ENCODE assay signal across 10 cellular contexts in genomic region chr22:38788417-38788816, GRCh38. TPM values are rescaled to one million over a fixed set of nuclear protein-coding genes. Genes with fewer than 3 reads are reported as not detected.
DNase-seq lines count a peak whose midpoint lies in the region; ATAC-seq, FAIRE-seq and TF ChIP-seq lines count a peak whose summit lies in the region.
"Had no signal": no experiment of that assay in that cellular context is flagged by ENCODE, and none has a peak within 500 bp of the region (broad histone marks: within the 10 kb centered on the region; RNA-seq: fewer than 3 reads in every experiment).

No MANE protein-coding gene starts in this region.

- no peak overlapping the region for H3K4me2 ChIP-seq in HepG2 (ENCODE audit: low read depth, low read length)
- H3K4me2 ChIP-seq in mesendoderm (ENCODE audit: low read length): no peak overlapping the region

- H3K79me1 ChIP-seq in mesendoderm (ENCODE audit: low read length): no peaks in the 10 kb centered on the region

- H3K79me2 ChIP-seq in HepG2 (ENCODE audit: insufficient read depth, low read length) (no peaks in the 10 kb centered on the region), mesendoderm (ENCODE audit: control insufficient read depth, insufficient read depth, low read length) (no peaks in the 10 kb centered on the region)

- H3K9me3 ChIP-seq in liver (ENCODE audit: control insufficient read depth in 4 of 4, low read length in 3 of 4) (no peaks in the 10 kb centered on the region), HepG2 (ENCODE audit: low read length) (no peaks in the 10 kb centered on the region), muscle layer of colon (ENCODE audit: low read length) (no peaks in the 10 kb centered on the region)

- H4K5ac ChIP-seq in mesendoderm (ENCODE audit: low read length): no peak overlapping the region

- no peak overlapping the region for H3K4ac ChIP-seq in mesendoderm (ENCODE audit: low read depth, low read length)

- peaks cover 0 to 8% (median 3%) of the 10 kb centered on the region in 4 donors for H3K36me3 ChIP-seq in liver (ENCODE audit: control insufficient read depth in 4 of 4, insufficient read depth in 3 of 4, low read depth in 1 of 4, low read length in 3 of 4)
- H3K36me3 ChIP-seq in HepG2 (replicated peaks in 1 of 2; ENCODE audit: control insufficient read depth in 1 of 2, insufficient read depth in 2 of 2, low read length in 2 of 2): no peaks in the 10 kb centered on the region
- peaks cover 12% of the 10 kb centered on the region for H3K36me3 ChIP-seq in muscle layer of colon (ENCODE audit: insufficient read depth, low read length)
- no peaks in the 10 kb centered on the region for H3K36me3 ChIP-seq in mesendoderm (ENCODE audit: control insufficient read depth, insufficient read depth, low read length)

- H3K9ac ChIP-seq in liver (ENCODE audit: low read depth in 1 of 2, low read length in 2 of 2) (no peak overlapping the region), HepG2 (ENCODE audit: insufficient read depth, low read depth, low read length) (no peak overlapping the region), muscle layer of colon (ENCODE audit: low read length) (peak overlapping the region; percentile 3), mesendoderm (ENCODE audit: low read length) (no peak overlapping the region)

- no peak for ATAC-seq in HepG2
- ATAC-seq in HG03520 (IDR thresholded peaks at IDR 0.05; ENCODE audit: unreplicated experiment): no peak
- no peak for ATAC-seq in activated T-cell treated with anti-CD3 and anti-CD28 coated beads, Interleukin-2, amount 50 U/mL, for 72 hours (replicated peaks in 1 of 2)
- no peak for ATAC-seq in GM21576 (IDR thresholded peaks at IDR 0.05; ENCODE audit: unreplicated experiment)
- ATAC-seq: activated CD4-positive, alpha-beta T cell treated with anti-CD3 and anti-CD28 coated beads for 36 hours had no signal

- FAIRE-seq in HepG2 (lab: Jason Lieb, UNC) (no peak), endometrium (lab: Jason Lieb, UNC) (peak; percentile 95)
- FAIRE-seq: A204.1 had no signal

- H3K27ac Mint-ChIP-seq in activated T-cell treated with anti-CD3 and anti-CD28 coated beads, Interleukin-2, amount 50 U/mL, for 72 hours: no peak overlapping the region
- H3K27ac Mint-ChIP-seq: activated CD4-positive, alpha-beta T cell treated with anti-CD3 and anti-CD28 coated beads for 36 hours had no signal

- intact Hi-C loops in HepG2 (cut with micrococcal nuclease; ENCODE audit: unreplicated experiment): no loop called here

- H4K8ac ChIP-seq in mesendoderm (ENCODE audit: low read depth, low read length): no peak overlapping the region

- 76% methylated on average over 6 of the region's 6 CpGs for WGBS in liver
- WGBS in HepG2 (ENCODE audit: low lambda C conversion rate): 91% methylated on average over 6 of the region's 6 CpGs
- no CpG with 5 or more reads among the region's 6 CpGs for WGBS in mesendoderm (ENCODE audit: extremely low coverage, insufficient coverage, low lambda C conversion rate)

- no peak for TF ChIP-seq POLR2A in HepG2 (IDR thresholded peaks at IDR 0.05; ENCODE audit: insufficient read depth in 1 of 2, low read depth in 2 of 2, low read length in 2 of 2)

- POLR2A ChIA-PET in HepG2 (lab: Yijun Ruan, JAX): no interaction called here

- DNase-seq in HepG2 (ENCODE audit: low spot score) (no peak), mesendoderm (no peak)
- no peak for DNase-seq in activated T-cell treated with anti-CD3 and anti-CD28 coated beads, Interleukin-2, amount 50 U/mL, for 72 hours
- DNase-seq: activated CD4-positive, alpha-beta T cell treated with anti-CD3 and anti-CD28 coated beads for 36 hours had no signal

- no peaks in the 10 kb centered on the region for H4K20me1 ChIP-seq in HepG2 (ENCODE audit: insufficient read depth, low read length)

- TF ChIP-seq CTCF in liver (IDR thresholded peaks at IDR 0.05; ENCODE audit: low read depth, low read length, missing input control) (no peak), HepG2 (CRISPR knock-in tag; IDR thresholded peaks at IDR 0.05) (no peak)

- H3K36me3 Mint-ChIP-seq in activated T-cell treated with anti-CD3 and anti-CD28 coated beads, Interleukin-2, amount 50 U/mL, for 72 hours (ENCODE audit: insufficient read depth in 2 of 2): peaks cover 1 to 2% of the 10 kb centered on the region in 2 donors

- no peak for TF ChIP-seq EP300 in HepG2 (IDR thresholded peaks at IDR 0.05; ENCODE audit: low read depth in 2 of 2, low read length in 2 of 2)
- TF ChIP-seq EP300 in HepG2 (CRISPR knock-in tag; IDR thresholded peaks at IDR 0.05; ENCODE audit: borderline replicate concordance): no peak

- H3K23ac ChIP-seq in mesendoderm (ENCODE audit: low read length): no peak overlapping the region

- H3K27me3 Mint-ChIP-seq in activated T-cell treated with anti-CD3 and anti-CD28 coated beads, Interleukin-2, amount 50 U/mL, for 72 hours (ENCODE audit: low read depth): no peaks in the 10 kb centered on the region
- H3K27me3 Mint-ChIP-seq: activated CD4-positive, alpha-beta T cell treated with anti-CD3 and anti-CD28 coated beads for 36 hours had no signal

- H3K4me1 Mint-ChIP-seq in activated T-cell treated with anti-CD3 and anti-CD28 coated beads, Interleukin-2, amount 50 U/mL, for 72 hours (ENCODE audit: low read depth): peaks cover 6% of the 10 kb centered on the region

- CTCF ChIA-PET in HepG2 (lab: Yijun Ruan, JAX; ENCODE audit: low intra/inter-chr PET ratio, low total read pairs): no interaction called here

- no peak overlapping the region for H3K56ac ChIP-seq in mesendoderm (ENCODE audit: low read length)

- TF ChIP-seq RAD21 in liver (IDR thresholded peaks at IDR 0.05) (no peak), HepG2 (CRISPR knock-in tag; IDR thresholded peaks at IDR 0.05) (no peak)

- no peak overlapping the region for H2BK5ac ChIP-seq in mesendoderm (ENCODE audit: low read length)

- no peak overlapping the region for H3K4me3 Mint-ChIP-seq in activated T-cell treated with anti-CD3 and anti-CD28 coated beads, Interleukin-2, amount 50 U/mL, for 72 hours
- H3K4me3 Mint-ChIP-seq: activated CD4-positive, alpha-beta T cell treated with anti-CD3 and anti-CD28 coated beads for 36 hours had no signal

- H2AK5ac ChIP-seq in mesendoderm (ENCODE audit: low read length): no peak overlapping the region

- H3K27ac ChIP-seq in liver (ENCODE audit: low read depth in 1 of 2, low read length in 2 of 2) (peak overlapping the region; percentile 23 to 26), HepG2 (ENCODE audit: extremely low read length, insufficient read depth, low read length) (no peak overlapping the region), muscle layer of colon (ENCODE audit: low read depth, low read length) (no peak overlapping the region), mesendoderm (ENCODE audit: low read depth, low read length) (no peak overlapping the region)

- no peak overlapping the region for H2BK15ac ChIP-seq in mesendoderm (replicated peaks; ENCODE audit: low read depth)

- H3K18ac ChIP-seq in mesendoderm (ENCODE audit: low read length): no peak overlapping the region

- in situ Hi-C loops in HepG2 (cut with HindIII; ENCODE audit: extremely low pct_ligation_motif_present, low pct_unique_long_range_greater_than_20kb): no loop called here

- no peak overlapping the region for H3K4me3 ChIP-seq in liver (ENCODE audit: low read depth in 1 of 3, low read length in 3 of 3)
- no peak overlapping the region for H3K4me3 ChIP-seq in HepG2 (replicated peaks in 1 of 3; ENCODE audit: insufficient read depth in 1 of 3, low read depth in 2 of 3, low read length in 3 of 3)
- no peak overlapping the region for H3K4me3 ChIP-seq in muscle layer of colon (ENCODE audit: low read depth in 1 of 2, low read length in 2 of 2)
- no peak overlapping the region for H3K4me3 ChIP-seq in mesendoderm (ENCODE audit: low read length)

- BruUV-seq in HepG2 (replicated peaks; lab: Mats Ljungman, UMichigan): no TSS peak

- peaks cover 0 to 5% (median 4%) of the 10 kb centered on the region in 4 donors for H3K4me1 ChIP-seq in liver (ENCODE audit: control insufficient read depth in 4 of 4, insufficient read depth in 4 of 4, low read length in 3 of 4)
- peaks cover 9% of the 10 kb centered on the region for H3K4me1 ChIP-seq in HepG2 (ENCODE audit: insufficient read depth, low read length)
- H3K4me1 ChIP-seq in muscle layer of colon (ENCODE audit: insufficient read depth, low read length): peaks cover 30% of the 10 kb centered on the region
- H3K4me1 ChIP-seq in mesendoderm (ENCODE audit: control insufficient read depth, low read depth, low read length): peaks cover 4% of the 10 kb centered on the region

- H3K9me3 Mint-ChIP-seq in activated T-cell treated with anti-CD3 and anti-CD28 coated beads, Interleukin-2, amount 50 U/mL, for 72 hours: no peaks in the 10 kb centered on the region

- no peak overlapping the region for H2AFZ ChIP-seq in HepG2 (ENCODE audit: low read length)

- no peak overlapping the region for H2BK120ac ChIP-seq in mesendoderm (ENCODE audit: low read depth, low read length)

- H3K27me3 ChIP-seq in liver (ENCODE audit: control insufficient read depth in 4 of 4, insufficient read depth in 4 of 4, low read length in 3 of 4) (no peaks in the 10 kb centered on the region), HepG2 (ENCODE audit: control insufficient read depth in 1 of 2, insufficient read depth in 2 of 2, low read length in 2 of 2) (no peaks in the 10 kb centered on the region), muscle layer of colon (ENCODE audit: control insufficient read depth in 1 of 2, insufficient read depth in 2 of 2, low read length in 2 of 2) (no peaks in the 10 kb centered on the region), mesendoderm (ENCODE audit: insufficient read depth, low read length, poor library complexity) (no peaks in the 10 kb centered on the region)

RNA-seq across cellular contexts. Expression of gene DNAL4, which starts 5.5 kb away (rescaled TPM):
- 1 to 10 TPM; 4.0 to 5.6 TPM for total RNA-seq in liver
- polyA plus RNA-seq in liver: 1 to 10 TPM; 4.9 TPM
- total RNA-seq in HepG2 (2016; rRNA removed; fragmentation: Illumina TruSeq; extraction: Trizol): 8.0 and 8.8 TPM in 2 replicates
- total RNA-seq in HepG2 (2016; cell fraction: cytosol; rRNA removed; fragmentation: Illumina TruSeq; extraction: Trizol; ENCODE audit: low read depth): 8.4 and 10.6 TPM in 2 replicates
- total RNA-seq in HepG2 (2016; cell fraction: insoluble cytoplasmic fraction; rRNA removed; fragmentation: Illumina TruSeq; extraction: Trizol): 7.8 and 8.3 TPM in 2 replicates
- total RNA-seq in HepG2 (2016; cell fraction: membrane; rRNA removed; fragmentation: Illumina TruSeq; extraction: Trizol): 15.9 and 18.1 TPM in 2 replicates
- total RNA-seq in HepG2 (2016; cell fraction: nucleus; rRNA removed; fragmentation: Illumina TruSeq; extraction: Trizol): 3.2 and 3.8 TPM in 2 replicates
- polyA plus RNA-seq in HepG2 (2011; rRNA removed): 9.0 and 10.7 TPM in 2 replicates
- polyA plus RNA-seq in HepG2 (2011; cell fraction: cytosol; rRNA removed): 11.6 and 14.0 TPM in 2 replicates
- polyA plus RNA-seq in HepG2 (2011; cell fraction: nucleus; rRNA removed): 6.6 and 8.0 TPM in 2 replicates
- 4.6 and 5.9 TPM in 2 replicates for polyA plus RNA-seq in HepG2 (2012)
- 10.5 and 11.9 TPM in 2 replicates for polyA plus RNA-seq in HepG2 (2016; cell fraction: cytosol; fragmentation: Illumina TruSeq; extraction: Trizol; ENCODE audit: low read depth)
- polyA plus RNA-seq in HepG2 (2016; cell fraction: insoluble cytoplasmic fraction; fragmentation: Illumina TruSeq; extraction: Trizol; ENCODE audit: low read depth): 7.7 and 9.2 TPM in 2 replicates
- 13.7 and 14.4 TPM in 2 replicates for polyA plus RNA-seq in HepG2 (2016; cell fraction: membrane; fragmentation: Illumina TruSeq; extraction: Trizol; ENCODE audit: low read depth)
- polyA plus RNA-seq in HepG2 (2016; cell fraction: nucleus; fragmentation: Illumina TruSeq; extraction: Trizol; ENCODE audit: insufficient read depth, low read depth): 5.5 and 8.1 TPM in 2 replicates
- 6.9 and 10.7 TPM in 2 replicates for polyA minus RNA-seq in HepG2 (2011; rRNA and poly(A)+ RNA removed; ENCODE audit: low replicate concordance)
- polyA minus RNA-seq in HepG2 (2011; cell fraction: cytosol; rRNA and poly(A)+ RNA removed): 1.5 and 2.4 TPM in 2 replicates
- polyA minus RNA-seq in HepG2 (2011; cell fraction: nucleus; rRNA and poly(A)+ RNA removed): 1.0 and 1.5 TPM in 2 replicates
- polyA plus RNA-seq in mesendoderm (2013, experiment 1 of 2): 6.0 TPM
- 6.0 TPM for polyA plus RNA-seq in mesendoderm (2013, experiment 2 of 2)
- total RNA-seq in activated T-cell treated with anti-CD3 and anti-CD28 coated beads, Interleukin-2, amount 50 U/mL, for 72 hours: 10 to 100 TPM; 10.6 to 16.6 TPM

RNA-seq across cellular contexts. Expression of gene SUN2, which starts 32.6 kb away (rescaled TPM):
- total RNA-seq in liver (100 to 1,000 TPM in 1 of 2 donors, 10 to 100 TPM in 1; 53.3 to 170 TPM), HepG2 (2016; rRNA removed; fragmentation: Illumina TruSeq; extraction: Trizol) (18.2 and 45.6 TPM in 2 replicates)
- polyA plus RNA-seq in liver (100 to 1,000 TPM in 1 of 2 donors, 10 to 100 TPM in 1; 13.1 to 110 TPM), HepG2 (2011; rRNA removed) (56.6 and 94.4 TPM in 2 replicates)
- 7.7 and 8.7 TPM in 2 replicates for total RNA-seq in HepG2 (2016; cell fraction: cytosol; rRNA removed; fragmentation: Illumina TruSeq; extraction: Trizol; ENCODE audit: low read depth)
- total RNA-seq in HepG2 (2016; cell fraction: insoluble cytoplasmic fraction; rRNA removed; fragmentation: Illumina TruSeq; extraction: Trizol): 15.8 and 46.5 TPM in 2 replicates
- total RNA-seq in HepG2 (2016; cell fraction: membrane; rRNA removed; fragmentation: Illumina TruSeq; extraction: Trizol): 8.0 and 10.1 TPM in 2 replicates
- 45.0 and 55.0 TPM in 2 replicates for total RNA-seq in HepG2 (2016; cell fraction: nucleus; rRNA removed; fragmentation: Illumina TruSeq; extraction: Trizol)
- polyA plus RNA-seq in HepG2 (2011; cell fraction: cytosol; rRNA removed): 56.4 and 70.2 TPM in 2 replicates
- polyA plus RNA-seq in HepG2 (2011; cell fraction: nucleus; rRNA removed): 131 and 136 TPM in 2 replicates
- polyA plus RNA-seq in HepG2 (2012): 54.3 and 62.5 TPM in 2 replicates
- polyA plus RNA-seq in HepG2 (2016; cell fraction: cytosol; fragmentation: Illumina TruSeq; extraction: Trizol; ENCODE audit: low read depth): 1.7 and 2.0 TPM in 2 replicates
- 13.1 and 15.6 TPM in 2 replicates for polyA plus RNA-seq in HepG2 (2016; cell fraction: insoluble cytoplasmic fraction; fragmentation: Illumina TruSeq; extraction: Trizol; ENCODE audit: low read depth)
- 2.6 and 3.3 TPM in 2 replicates for polyA plus RNA-seq in HepG2 (2016; cell fraction: membrane; fragmentation: Illumina TruSeq; extraction: Trizol; ENCODE audit: low read depth)
- polyA plus RNA-seq in HepG2 (2016; cell fraction: nucleus; fragmentation: Illumina TruSeq; extraction: Trizol; ENCODE audit: insufficient read depth, low read depth): 64.6 and 66.8 TPM in 2 replicates
- 70.8 and 210 TPM in 2 replicates for polyA minus RNA-seq in HepG2 (2011; rRNA and poly(A)+ RNA removed; ENCODE audit: low replicate concordance)
- 64.5 and 71.6 TPM in 2 replicates for polyA minus RNA-seq in HepG2 (2011; cell fraction: cytosol; rRNA and poly(A)+ RNA removed)
- polyA minus RNA-seq in HepG2 (2011; cell fraction: nucleus; rRNA and poly(A)+ RNA removed): 46.5 and 51.3 TPM in 2 replicates
- 5.8 TPM for polyA plus RNA-seq in mesendoderm (2013, experiment 1 of 2)
- polyA plus RNA-seq in mesendoderm (2013, experiment 2 of 2): 5.7 TPM
- total RNA-seq in activated T-cell treated with anti-CD3 and anti-CD28 coated beads, Interleukin-2, amount 50 U/mL, for 72 hours: 100 to 1,000 TPM; 175 to 179 TPM

RNA-seq across cellular contexts. Expression of gene NPTXR, which starts 55.4 kb away (rescaled TPM):
- total RNA-seq in liver (under 1 TPM; 0.05 to 0.25 TPM), HepG2 (2016; rRNA removed; fragmentation: Illumina TruSeq; extraction: Trizol) (2.5 and 2.6 TPM in 2 replicates)
- polyA plus RNA-seq in liver (under 1 TPM; 0.07 to 0.45 TPM), HepG2 (2011; rRNA removed) (4.8 and 6.7 TPM in 2 replicates)
- total RNA-seq in HepG2 (2016; cell fraction: cytosol; rRNA removed; fragmentation: Illumina TruSeq; extraction: Trizol; ENCODE audit: low read depth): 0.44 and 0.51 TPM in 2 replicates
- 2.1 and 2.5 TPM in 2 replicates for total RNA-seq in HepG2 (2016; cell fraction: insoluble cytoplasmic fraction; rRNA removed; fragmentation: Illumina TruSeq; extraction: Trizol)
- total RNA-seq in HepG2 (2016; cell fraction: membrane; rRNA removed; fragmentation: Illumina TruSeq; extraction: Trizol): 2.4 TPM in 2 replicates
- total RNA-seq in HepG2 (2016; cell fraction: nucleus; rRNA removed; fragmentation: Illumina TruSeq; extraction: Trizol): 5.7 and 7.1 TPM in 2 replicates
- 4.4 and 4.7 TPM in 2 replicates for polyA plus RNA-seq in HepG2 (2011; cell fraction: cytosol; rRNA removed)
- 7.5 and 8.6 TPM in 2 replicates for polyA plus RNA-seq in HepG2 (2011; cell fraction: nucleus; rRNA removed)
- polyA plus RNA-seq in HepG2 (2012): 13.2 and 13.3 TPM in 2 replicates
- polyA plus RNA-seq in HepG2 (2016; cell fraction: cytosol; fragmentation: Illumina TruSeq; extraction: Trizol; ENCODE audit: low read depth): 0.61 and 0.71 TPM in 2 replicates
- polyA plus RNA-seq in HepG2 (2016; cell fraction: insoluble cytoplasmic fraction; fragmentation: Illumina TruSeq; extraction: Trizol; ENCODE audit: low read depth): 3.2 and 4.5 TPM in 2 replicates
- polyA plus RNA-seq in HepG2 (2016; cell fraction: membrane; fragmentation: Illumina TruSeq; extraction: Trizol; ENCODE audit: low read depth): 1.6 and 1.8 TPM in 2 replicates
- polyA plus RNA-seq in HepG2 (2016; cell fraction: nucleus; fragmentation: Illumina TruSeq; extraction: Trizol; ENCODE audit: insufficient read depth, low read depth): 13.4 and 14.4 TPM in 2 replicates
- polyA minus RNA-seq in HepG2 (2011; rRNA and poly(A)+ RNA removed; ENCODE audit: low replicate concordance): 2.5 and 11.6 TPM in 2 replicates
- 6.9 and 7.3 TPM in 2 replicates for polyA minus RNA-seq in HepG2 (2011; cell fraction: cytosol; rRNA and poly(A)+ RNA removed)
- polyA minus RNA-seq in HepG2 (2011; cell fraction: nucleus; rRNA and poly(A)+ RNA removed): 2.4 and 3.4 TPM in 2 replicates
- polyA plus RNA-seq in mesendoderm (2013, experiment 1 of 2): 0.59 TPM
- polyA plus RNA-seq in mesendoderm (2013, experiment 2 of 2): 0.64 TPM
- total RNA-seq in activated T-cell treated with anti-CD3 and anti-CD28 coated beads, Interleukin-2, amount 50 U/mL, for 72 hours: 1 to 10 TPM; 6.3 to 6.4 TPM

Comparison
In these comparisons a context has a peak if more than half of its experiments do, and no peak if none do; other contexts are left out.
1. H3K27ac ChIP-seq: peak in liver (2 of 2); none in HepG2 (single experiment), muscle layer of colon (single experiment) and mesendoderm (single experiment).